ENCODE assay signal across 16 cellular contexts in genomic region chr5:128234928-128235641, GRCh38.
DNase-seq lines count a peak whose midpoint lies in the region; ATAC-seq and TF ChIP-seq lines count a peak whose summit lies in the region.
"Had no signal": no experiment of that assay in that cellular context is flagged by ENCODE, and none has a peak within 500 bp of the region (broad histone marks: within the 10 kb centered on the region; RNA-seq: fewer than 3 reads in every experiment).

No MANE protein-coding gene starts in this region.

- ATAC-seq in WTC11 = peak; percentile 26; the same call in 1 of the 2 replicates
- ATAC-seq in activated T-cell treated with anti-CD3 and anti-CD28 coated beads, Interleukin-2, amount 50 U/mL, for 4 hours = no peak
- ATAC-seq in HG03439 (IDR thresholded peaks at IDR 0.05; ENCODE audit: unreplicated experiment) = no peak
- ATAC-seq: A549 had no signal

- CTCF ChIA-PET in WTC11 (lab: Charles Lee) = no interaction called here

- H3K27ac Mint-ChIP-seq in WTC11 (no peak overlapping the region), endodermal cell (peak overlapping the region; percentile 0)
- H3K27ac Mint-ChIP-seq: CD4-positive, alpha-beta T cell; H9 had no signal

- H3K9me3 ChIP-seq in endodermal cell (ENCODE audit: control insufficient read depth, low read length) = no peaks in the 10 kb centered on the region
- H3K9me3 ChIP-seq: A549, Caco-2 had no signal

- H3K4me3 Mint-ChIP-seq in WTC11 (no peak overlapping the region), endodermal cell (no peak overlapping the region)
- no peak overlapping the region for H3K4me3 Mint-ChIP-seq in activated T-cell treated with anti-CD3 and anti-CD28 coated beads, Interleukin-2, amount 50 U/mL, for 4 hours
- H3K4me3 Mint-ChIP-seq: CD4-positive, alpha-beta T cell; H9 had no signal

- no peaks in the 10 kb centered on the region for H3K27me3 ChIP-seq in endodermal cell (ENCODE audit: control insufficient read depth, insufficient read depth, low read length, poor library complexity, severe bottlenecking)

- H3K27me3 Mint-ChIP-seq in WTC11 (ENCODE audit: low read depth) = no peaks in the 10 kb centered on the region
- no peaks in the 10 kb centered on the region for H3K27me3 Mint-ChIP-seq in endodermal cell (ENCODE audit: insufficient read depth)
- H3K27me3 Mint-ChIP-seq in activated T-cell treated with anti-CD3 and anti-CD28 coated beads, Interleukin-2, amount 50 U/mL, for 4 hours (ENCODE audit: low read depth) = peaks cover 13% of the 10 kb centered on the region

- H3K4me1 ChIP-seq in endodermal cell (ENCODE audit: control insufficient read depth, insufficient read depth, low read length) = peaks cover 5% of the 10 kb centered on the region
- H3K4me1 ChIP-seq: A549, Caco-2 had no signal

- no peak overlapping the region for H3K9ac ChIP-seq in endodermal cell (ENCODE audit: extremely low read depth, low read length, poor library complexity, severe bottlenecking)

- 76 to 89% methylated on average over 6 to 7 of the region's 7 CpGs for WGBS in endodermal cell (ENCODE audit: insufficient coverage in 1 of 2, insufficient read length in 1 of 2), 2 experiments

- no peak overlapping the region for H3K27ac ChIP-seq in endodermal cell (ENCODE audit: low read depth, low read length)
- H3K27ac ChIP-seq: 22Rv1, A549, C4-2B had no signal

- no peaks in the 10 kb centered on the region for H3K36me3 Mint-ChIP-seq in WTC11
- no peaks in the 10 kb centered on the region for H3K36me3 Mint-ChIP-seq in endodermal cell (ENCODE audit: low read depth)
- no peaks in the 10 kb centered on the region for H3K36me3 Mint-ChIP-seq in activated T-cell treated with anti-CD3 and anti-CD28 coated beads, Interleukin-2, amount 50 U/mL, for 4 hours (ENCODE audit: insufficient read depth)

- TF ChIP-seq CTCF in WTC11 (IDR thresholded peaks at IDR 0.05) = no peak
- TF ChIP-seq CTCF in endodermal cell (conservative IDR thresholded peaks at IDR 0.05) = no peak
- no peak for TF ChIP-seq CTCF in retinal pigment epithelial cell (conservative IDR thresholded peaks at IDR 0.05; ENCODE audit: low read depth, low read length)

- POLR2A ChIA-PET in WTC11 (lab: Charles Lee) = no interaction called here

- DNase-seq in ELF-1 (ENCODE audit: low read depth, low spot score) (peak; percentile 40), WTC11 (ENCODE audit: low spot score) (no peak), endodermal cell (peak; percentile 60), retinal pigment epithelial cell (ENCODE audit: low read depth) (peak; percentile 64), SKM-1 treated with dmso at 0.1 percent for 144 hours (lab: John Stamatoyannopoulos, UW; ENCODE audit: unreplicated experiment) (no peak)
- no peak for DNase-seq in activated T-cell treated with anti-CD3 and anti-CD28 coated beads, Interleukin-2, amount 50 U/mL, for 4 hours
- DNase-seq: AML-193; Caco-2; CD4-positive, alpha-beta T cell; GDM1; GOT3; H9 had no signal

- H3K9me3 Mint-ChIP-seq in WTC11 (peaks cover 9% of the 10 kb centered on the region; the same call in 1 of the 2 replicates), endodermal cell (no peaks in the 10 kb centered on the region)
- H3K9me3 Mint-ChIP-seq in activated T-cell treated with anti-CD3 and anti-CD28 coated beads, Interleukin-2, amount 50 U/mL, for 4 hours = no peaks in the 10 kb centered on the region
- H3K9me3 Mint-ChIP-seq: H9 had no signal

- H3K36me3 ChIP-seq in endodermal cell (ENCODE audit: control insufficient read depth, insufficient read depth, low read length) = no peaks in the 10 kb centered on the region

- H3K4me3 ChIP-seq in endodermal cell (ENCODE audit: low read length) (no peak overlapping the region), retinal pigment epithelial cell (ENCODE audit: low read length) (no peak overlapping the region)
- H3K4me3 ChIP-seq: A549 had no signal

- H3K4me1 Mint-ChIP-seq in WTC11 (peaks cover 10% of the 10 kb centered on the region), endodermal cell (peaks cover 15% of the 10 kb centered on the region)
- H3K4me1 Mint-ChIP-seq in activated T-cell treated with anti-CD3 and anti-CD28 coated beads, Interleukin-2, amount 50 U/mL, for 4 hours (ENCODE audit: low read depth) = no peaks in the 10 kb centered on the region

TF ChIP-seq in WTC11, 78 proteins besides CTCF, POLR2A, EP300 and RAD21 (continues in another document):
- TF ChIP-seq SP1 (CRISPR knock-in tag; conservative IDR thresholded peaks at IDR 0.05) (no peak), NFYB (CRISPR knock-in tag; conservative IDR thresholded peaks at IDR 0.05; ENCODE audit: low read depth) (no peak), CREB1 (CRISPR knock-in tag; IDR thresholded peaks at IDR 0.05) (no peak), NR1H2 (CRISPR knock-in tag; IDR thresholded peaks at IDR 0.05) (no peak), NR2C2 (CRISPR knock-in tag; IDR thresholded peaks at IDR 0.05) (no peak), PRRX2 (CRISPR knock-in tag; IDR thresholded peaks at IDR 0.05) (no peak), AR (CRISPR knock-in tag; IDR thresholded peaks at IDR 0.05) (no peak), IRF1 (CRISPR knock-in tag; IDR thresholded peaks at IDR 0.05) (no peak), NFATC4 (CRISPR knock-in tag; IDR thresholded peaks at IDR 0.05) (no peak), AFF4 (CRISPR knock-in tag; IDR thresholded peaks at IDR 0.05; ENCODE audit: borderline replicate concordance) (no peak), ZSCAN18 (CRISPR knock-in tag; IDR thresholded peaks at IDR 0.05) (no peak), TEAD4 (CRISPR knock-in tag; IDR thresholded peaks at IDR 0.05) (no peak), FOXP1 (CRISPR knock-in tag; IDR thresholded peaks at IDR 0.05; ENCODE audit: borderline replicate concordance) (no peak)

Comparison
In these comparisons a context has a peak if more than half of its experiments do, and no peak if none do; other contexts are left out.
1. DNase-seq: peak in ELF-1 (single experiment), endodermal cell (single experiment) and retinal pigment epithelial cell (single experiment); none in WTC11 (single experiment), activated T-cell treated with anti-CD3 and anti-CD28 coated beads, Interleukin-2, amount 50 U/mL, for 4 hours (single experiment) and SKM-1 treated with dmso at 0.1 percent for 144 hours (single experiment).